ENCODE assay signal across 12 cellular contexts in the genomic region with DNA sequence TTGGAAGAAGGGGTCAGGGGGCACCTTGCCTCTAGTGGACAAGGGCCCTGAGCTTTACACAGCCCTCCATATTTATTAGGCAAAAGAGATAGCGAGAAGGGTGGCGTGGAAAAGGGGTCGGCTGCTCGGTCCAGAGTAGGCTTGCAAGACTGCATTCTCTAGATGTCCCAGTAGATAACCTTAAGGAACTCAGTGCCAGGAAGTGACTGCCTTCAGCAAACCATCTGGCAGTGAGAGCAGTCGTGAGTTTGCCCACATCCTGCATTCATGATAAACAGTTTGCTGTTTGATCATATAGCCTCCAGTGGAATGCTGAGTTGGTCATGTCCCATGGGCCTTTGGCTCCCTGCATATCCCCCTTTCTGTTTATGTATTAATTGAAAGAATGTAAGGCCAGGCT. TPM values are rescaled to one million over a fixed set of nuclear protein-coding genes. Genes with fewer than 3 reads are reported as not detected.
DNase-seq lines count a peak whose midpoint lies in the region; ATAC-seq and TF ChIP-seq lines count a peak whose summit lies in the region.
"Not testable (repeated sequence)": the region's sequence is repeated elsewhere in the genome, so short reads cannot be mapped to it uniquely, and the experiment has no call there.
"Had no signal": no experiment of that assay in that cellular context is flagged by ENCODE, and none has a peak within 500 bp of the region (broad histone marks: within the 10 kb centered on the region; RNA-seq: fewer than 3 reads in every experiment).

No MANE protein-coding gene starts in this region.

- peak overlapping the region; percentile 47 for H3K4me3 Mint-ChIP-seq in T-helper 1 cell treated with Interleukin-12 subunit alpha and Interleukin-12 subunit beta and Interleukin-4 antibody, amounts not matched to agents 30 μg/mL and 1 μg/mL, for 36 hours
- H3K4me3 Mint-ChIP-seq in activated CD4-positive, alpha-beta memory T cell treated with anti-CD3 and anti-CD28 coated beads, Interleukin-2, amount 10 ng/mL, durations not matched to agents 7 days and 5 days; activated T-helper 2 cell treated with anti-CD3 and anti-CD28 coated beads, Interferon-gamma antibody, Interleukin-2, Interleukin-4, amounts not matched to agents 10 μg/mL and 5 μg/mL and 100 μg/mL, durations not matched to agents 14 hours and 24 hours and 36 hours (ENCODE audit: low read depth): not testable (repeated sequence)
- peak overlapping the region in 1 of 2 donors; percentile 1 for H3K4me3 Mint-ChIP-seq in stimulated activated naive CD8-positive, alpha-beta T cell treated with anti-CD3 and anti-CD28 coated beads, Interleukin-15, amount 100 ng/mL, for 72 hours

- H3K79me2 ChIP-seq in Loucy (ENCODE audit: insufficient read depth, low read length); mammary epithelial cell (ENCODE audit: insufficient read depth, low read length): not testable (repeated sequence)

- H3K27me3 Mint-ChIP-seq in T-helper 1 cell treated with Interleukin-12 subunit alpha and Interleukin-12 subunit beta and Interleukin-4 antibody, amounts not matched to agents 30 μg/mL and 1 μg/mL, for 36 hours (ENCODE audit: low read depth): peaks cover 41% of the 10 kb centered on the region
- peaks cover 17% of the 10 kb centered on the region for H3K27me3 Mint-ChIP-seq in activated CD4-positive, alpha-beta memory T cell treated with anti-CD3 and anti-CD28 coated beads, Interleukin-2, amount 10 ng/mL, durations not matched to agents 7 days and 5 days
- peaks cover 21% of the 10 kb centered on the region for H3K27me3 Mint-ChIP-seq in activated T-helper 2 cell treated with anti-CD3 and anti-CD28 coated beads, Interferon-gamma antibody, Interleukin-2, Interleukin-4, amounts not matched to agents 10 μg/mL and 5 μg/mL and 100 μg/mL, durations not matched to agents 14 hours and 24 hours and 36 hours (ENCODE audit: low read depth)
- not testable (repeated sequence) for H3K27me3 Mint-ChIP-seq in stimulated activated naive CD8-positive, alpha-beta T cell treated with anti-CD3 and anti-CD28 coated beads, Interleukin-15, amount 100 ng/mL, for 72 hours

- H3K9me3 ChIP-seq in Loucy (ENCODE audit: insufficient read depth, low read depth, low read length); mammary epithelial cell (replicated peaks; ENCODE audit: insufficient read depth, low read length); lung (ENCODE audit: control insufficient read depth in 2 of 2, insufficient read depth in 1 of 2, low read length in 1 of 2): not testable (repeated sequence)

- dilution Hi-C loops in mammary epithelial cell (cut with HindIII; ENCODE audit: low sequenced_read_pairs): loop anchor here (5.0 kb wide), 1 partner anchor 71 kb away; no protein-coding TSS in a partner anchor

- not testable (repeated sequence) for H3K36me3 ChIP-seq in Loucy (ENCODE audit: insufficient read depth, low read length); mammary epithelial cell (ENCODE audit: insufficient read depth, low read length); lung (ENCODE audit: control insufficient read depth in 2 of 2, insufficient read depth in 2 of 2, low read length in 2 of 2)

- H3K4me3 ChIP-seq in Loucy (ENCODE audit: low read length, poor library complexity, severe bottlenecking); mammary epithelial cell (replicated peaks in 1 of 3; ENCODE audit: insufficient read depth in 1 of 3, low read depth in 2 of 3, low read length in 3 of 3); lung: not testable (repeated sequence)

- peak; percentile 39 for DNase-seq in EH (ENCODE audit: low read depth)
- peak; percentile 64 for DNase-seq in activated CD4-positive, alpha-beta memory T cell treated with anti-CD3 and anti-CD28 coated beads, Interleukin-2, amount 10 ng/mL, durations not matched to agents 7 days and 5 days
- DNase-seq in activated T-helper 2 cell treated with anti-CD3 and anti-CD28 coated beads, Interferon-gamma antibody, Interleukin-2, Interleukin-4, amounts not matched to agents 10 μg/mL and 5 μg/mL and 100 μg/mL, durations not matched to agents 14 hours and 24 hours and 36 hours (ENCODE audit: low spot score): peak; percentile 32
- DNase-seq in mammary epithelial cell: peak; percentile 18
- peak; percentile 23 for DNase-seq in lung (ENCODE audit: low spot score)
- DNase-seq in stimulated activated naive CD8-positive, alpha-beta T cell treated with anti-CD3 and anti-CD28 coated beads, Interleukin-15, amount 100 ng/mL, for 72 hours: not testable (repeated sequence)

- H3K4me1 ChIP-seq in Loucy (ENCODE audit: insufficient read depth, low read length, poor library complexity, severe bottlenecking): peaks cover 17% of the 10 kb centered on the region
- H3K4me1 ChIP-seq in mammary epithelial cell (ENCODE audit: insufficient read depth, low read length); lung (ENCODE audit: control insufficient read depth in 2 of 2, insufficient read depth in 2 of 2, low read length in 2 of 2): not testable (repeated sequence)

- H4K20me1 ChIP-seq in Loucy (ENCODE audit: insufficient read depth, low read length, poor library complexity, severe bottlenecking); mammary epithelial cell (ENCODE audit: insufficient read depth, low read length): not testable (repeated sequence)

- in situ Hi-C loops in mammary epithelial cell (cut with MboI; ENCODE audit: low sequenced_read_pairs in 2 of 2): not testable (repeated sequence)

- H3K4me2 ChIP-seq in Loucy (ENCODE audit: low read depth, low read length, poor library complexity, severe bottlenecking): peak overlapping the region; percentile 23
- not testable (repeated sequence) for H3K4me2 ChIP-seq in mammary epithelial cell (ENCODE audit: insufficient read depth, low read depth, low read length)

- ATAC-seq in lung (ENCODE audit: insufficient read depth, low FRiP score): not testable (repeated sequence)
- ATAC-seq in stimulated activated naive CD8-positive, alpha-beta T cell treated with anti-CD3 and anti-CD28 coated beads, Interleukin-15, amount 100 ng/mL, for 72 hours: peak; percentile 66

- not testable (repeated sequence) for H3K9ac ChIP-seq in Loucy (ENCODE audit: low read depth, low read length, poor library complexity, severe bottlenecking); mammary epithelial cell (ENCODE audit: insufficient read depth, low read length)

- CTCF ChIA-PET in activated CD4-positive, alpha-beta memory T cell treated with anti-CD3 and anti-CD28 coated beads, Interleukin-2, amount 10 ng/mL, durations not matched to agents 7 days and 5 days (lab: Charles Lee); mammary epithelial cell (lab: Charles Lee; ENCODE audit: low non-redundant PET): not testable (repeated sequence)

- peaks cover 10% of the 10 kb centered on the region for H3K36me3 Mint-ChIP-seq in T-helper 1 cell treated with Interleukin-12 subunit alpha and Interleukin-12 subunit beta and Interleukin-4 antibody, amounts not matched to agents 30 μg/mL and 1 μg/mL, for 36 hours (ENCODE audit: low read depth)
- H3K36me3 Mint-ChIP-seq in activated CD4-positive, alpha-beta memory T cell treated with anti-CD3 and anti-CD28 coated beads, Interleukin-2, amount 10 ng/mL, durations not matched to agents 7 days and 5 days (ENCODE audit: low read depth); activated T-helper 2 cell treated with anti-CD3 and anti-CD28 coated beads, Interferon-gamma antibody, Interleukin-2, Interleukin-4, amounts not matched to agents 10 μg/mL and 5 μg/mL and 100 μg/mL, durations not matched to agents 14 hours and 24 hours and 36 hours (ENCODE audit: low read depth): not testable (repeated sequence)

- H3F3A ChIP-seq in Loucy (ENCODE audit: low read depth): not testable (repeated sequence)

- not testable (repeated sequence) for H3K27me3 ChIP-seq in Loucy (ENCODE audit: insufficient read depth, low read length, poor library complexity, severe bottlenecking); mammary epithelial cell (ENCODE audit: insufficient read depth, low read length); lung (ENCODE audit: control insufficient read depth, insufficient read depth)

- BruUV-seq in mammary epithelial cell (replicated peaks; lab: Mats Ljungman, UMichigan): not testable (repeated sequence)

- POLR2A ChIA-PET in activated CD4-positive, alpha-beta memory T cell treated with anti-CD3 and anti-CD28 coated beads, Interleukin-2, amount 10 ng/mL, durations not matched to agents 7 days and 5 days (lab: Charles Lee): interaction anchor here (1.8 kb wide), 1 partner anchor 103 kb away, joined by 4 read pairs; the partner anchor contains the start of gene CXCR6

- WGBS in mammary epithelial cell (ENCODE audit: low coverage, missing lambda C conversion rate): 73% methylated on average over 5 of the region's 5 CpGs
- WGBS in lung, 2 donors: 66 to 67% methylated on average over 5 of the region's 5 CpGs

- peaks cover 11% of the 10 kb centered on the region for H3K9me3 Mint-ChIP-seq in T-helper 1 cell treated with Interleukin-12 subunit alpha and Interleukin-12 subunit beta and Interleukin-4 antibody, amounts not matched to agents 30 μg/mL and 1 μg/mL, for 36 hours
- not testable (repeated sequence) for H3K9me3 Mint-ChIP-seq in activated CD4-positive, alpha-beta memory T cell treated with anti-CD3 and anti-CD28 coated beads, Interleukin-2, amount 10 ng/mL, durations not matched to agents 7 days and 5 days; activated T-helper 2 cell treated with anti-CD3 and anti-CD28 coated beads, Interferon-gamma antibody, Interleukin-2, Interleukin-4, amounts not matched to agents 10 μg/mL and 5 μg/mL and 100 μg/mL, durations not matched to agents 14 hours and 24 hours and 36 hours; stimulated activated naive CD8-positive, alpha-beta T cell treated with anti-CD3 and anti-CD28 coated beads, Interleukin-15, amount 100 ng/mL, for 72 hours

- not testable (repeated sequence) for H2AFZ ChIP-seq in Loucy (ENCODE audit: low read length); mammary epithelial cell (ENCODE audit: low read depth, low read length)

- intact Hi-C loops in activated T-helper 2 cell treated with anti-CD3 and anti-CD28 coated beads, Interferon-gamma antibody, Interleukin-2, Interleukin-4, amounts not matched to agents 10 μg/mL and 5 μg/mL and 100 μg/mL, durations not matched to agents 14 hours and 24 hours and 36 hours (cut with micrococcal nuclease): loop anchor here (2.0 kb wide), 1 partner anchor 25 kb away; no protein-coding TSS in a partner anchor
- intact Hi-C loops in mammary epithelial cell (cut with micrococcal nuclease): not testable (repeated sequence)

- H3K27ac ChIP-seq in mammary epithelial cell (ENCODE audit: insufficient read depth, low read depth, low read length); lung (ENCODE audit: low read depth in 1 of 2, low read length in 1 of 2): not testable (repeated sequence)

- peaks cover 38% of the 10 kb centered on the region for H3K4me1 Mint-ChIP-seq in T-helper 1 cell treated with Interleukin-12 subunit alpha and Interleukin-12 subunit beta and Interleukin-4 antibody, amounts not matched to agents 30 μg/mL and 1 μg/mL, for 36 hours (ENCODE audit: low read depth)
- peaks cover 30% of the 10 kb centered on the region for H3K4me1 Mint-ChIP-seq in activated CD4-positive, alpha-beta memory T cell treated with anti-CD3 and anti-CD28 coated beads, Interleukin-2, amount 10 ng/mL, durations not matched to agents 7 days and 5 days
- peaks cover 35% of the 10 kb centered on the region for H3K4me1 Mint-ChIP-seq in activated T-helper 2 cell treated with anti-CD3 and anti-CD28 coated beads, Interferon-gamma antibody, Interleukin-2, Interleukin-4, amounts not matched to agents 10 μg/mL and 5 μg/mL and 100 μg/mL, durations not matched to agents 14 hours and 24 hours and 36 hours (ENCODE audit: low read depth)
- H3K4me1 Mint-ChIP-seq in stimulated activated naive CD8-positive, alpha-beta T cell treated with anti-CD3 and anti-CD28 coated beads, Interleukin-15, amount 100 ng/mL, for 72 hours: peaks cover 21% of the 10 kb centered on the region

- not testable (repeated sequence) for TF ChIP-seq CTCF in Loucy (conservative IDR thresholded peaks at IDR 0.05; ENCODE audit: low read length); mammary epithelial cell (conservative IDR thresholded peaks at IDR 0.05 in 1 of 2, IDR thresholded peaks at IDR 0.05 in 1 of 2; ENCODE audit: extremely low read depth in 1 of 2, insufficient read depth in 1 of 2, low read depth in 1 of 2, low read length in 2 of 2); lung (IDR thresholded peaks at IDR 0.05; ENCODE audit: control extremely low read depth, extremely low read depth)

- peak overlapping the region; percentile 82 for H3K27ac Mint-ChIP-seq in T-helper 1 cell treated with Interleukin-12 subunit alpha and Interleukin-12 subunit beta and Interleukin-4 antibody, amounts not matched to agents 30 μg/mL and 1 μg/mL, for 36 hours
- H3K27ac Mint-ChIP-seq in activated CD4-positive, alpha-beta memory T cell treated with anti-CD3 and anti-CD28 coated beads, Interleukin-2, amount 10 ng/mL, durations not matched to agents 7 days and 5 days: peak overlapping the region; percentile 80
- H3K27ac Mint-ChIP-seq in activated T-helper 2 cell treated with anti-CD3 and anti-CD28 coated beads, Interferon-gamma antibody, Interleukin-2, Interleukin-4, amounts not matched to agents 10 μg/mL and 5 μg/mL and 100 μg/mL, durations not matched to agents 14 hours and 24 hours and 36 hours: peak overlapping the region; percentile 74
- H3K27ac Mint-ChIP-seq in stimulated activated naive CD8-positive, alpha-beta T cell treated with anti-CD3 and anti-CD28 coated beads, Interleukin-15, amount 100 ng/mL, for 72 hours: not testable (repeated sequence)

- H3K9me2 ChIP-seq in Loucy (replicated peaks; ENCODE audit: low read depth, low read length): not testable (repeated sequence)

RNA-seq across cellular contexts. Expression of gene XCR1, which starts 18.9 kb away (rescaled TPM):
- not detected for total RNA-seq in activated CD4-positive, alpha-beta memory T cell treated with anti-CD3 and anti-CD28 coated beads, Interleukin-2, amount 10 ng/mL, durations not matched to agents 7 days and 5 days
- total RNA-seq in activated T-helper 2 cell treated with anti-CD3 and anti-CD28 coated beads, Interferon-gamma antibody, Interleukin-2, Interleukin-4, amounts not matched to agents 10 μg/mL and 5 μg/mL and 100 μg/mL, durations not matched to agents 14 hours and 24 hours and 36 hours: 0.05 and 0.07 TPM in 2 replicates
- not detected for total RNA-seq in mammary epithelial cell
- not detected for polyA plus RNA-seq in mammary epithelial cell
- not detected for polyA minus RNA-seq in mammary epithelial cell
- total RNA-seq in lung: under 1 TPM; 0.18 to 0.43 TPM
- 1 to 10 TPM in 1 of 2 donors, under 1 TPM in 1; 0.04 to 1.1 TPM for polyA plus RNA-seq in lung
- total RNA-seq: cardiac muscle cell, glomerular endothelial cell, SJSA1 had no signal
- polyA plus RNA-seq: AG04450, cardiac muscle cell had no signal

RNA-seq across cellular contexts. Expression of gene FYCO1, which starts 50.6 kb away (rescaled TPM):
- 10 to 100 TPM; 21.7 to 22.6 TPM for total RNA-seq in activated CD4-positive, alpha-beta memory T cell treated with anti-CD3 and anti-CD28 coated beads, Interleukin-2, amount 10 ng/mL, durations not matched to agents 7 days and 5 days
- 19.6 and 20.2 TPM in 2 replicates for total RNA-seq in activated T-helper 2 cell treated with anti-CD3 and anti-CD28 coated beads, Interferon-gamma antibody, Interleukin-2, Interleukin-4, amounts not matched to agents 10 μg/mL and 5 μg/mL and 100 μg/mL, durations not matched to agents 14 hours and 24 hours and 36 hours
- total RNA-seq in mammary epithelial cell (10 to 100 TPM; 18.8 to 24.8 TPM), lung (10 to 100 TPM; 32.7 to 38.7 TPM)
- polyA plus RNA-seq in mammary epithelial cell (7.1 TPM), lung (10 to 100 TPM; 11.3 to 13.7 TPM)
- polyA minus RNA-seq in mammary epithelial cell: 28.2 TPM
